18 cellular contexts compared by ENCODE assay signal in genomic region chr5:38715671-38716070, GRCh38.
DNase-seq lines count a peak whose midpoint lies in the region; ATAC-seq, FAIRE-seq and TF ChIP-seq lines count a peak whose summit lies in the region.
"Had no signal": no experiment of that assay in that cellular context is flagged by ENCODE, and none has a peak within 500 bp of the region (broad histone marks: within the 10 kb centered on the region; RNA-seq: fewer than 3 reads in every experiment).

No MANE protein-coding gene starts in this region.

- TF ChIP-seq CTCF in dorsolateral prefrontal cortex (IDR thresholded peaks at IDR 0.05 in 54 of 56, conservative IDR thresholded peaks at IDR 0.05 in 2 of 56; ENCODE audit: low read depth in 1 of 56, partially characterized antibody in 56 of 56) (peak in 34 of 56 donors; percentile 10 to 55 (median 30)), adrenal gland (IDR thresholded peaks at IDR 0.05) (no peak)

- H3K4me1 ChIP-seq in adrenal gland (replicated peaks in 1 of 2): no peaks in the 10 kb centered on the region

- ATAC-seq in GM21515 (IDR thresholded peaks at IDR 0.05; ENCODE audit: unreplicated experiment): no peak
- ATAC-seq in HG03460 (IDR thresholded peaks at IDR 0.05; ENCODE audit: unreplicated experiment): no peak

- no peaks in the 10 kb centered on the region for H3K36me3 ChIP-seq in adrenal gland (replicated peaks in 1 of 2)
- H3K36me3 ChIP-seq: BLaER1 treated with 17β-estradiol and CSF1 and Interleukin-3, amounts not matched to agents 10 nM and 100 nM; MG63; WERI-Rb-1 had no signal

- no peak for TF ChIP-seq POLR2A in GM12891 (IDR thresholded peaks at IDR 0.05; ENCODE audit: low read depth, low read length)
- TF ChIP-seq POLR2A in adrenal gland (IDR thresholded peaks at IDR 0.05): no peak

- DNase-seq in Daoy (ENCODE audit: low read depth) (peak; percentile 26), NCI-H2196 treated with DMSO at 0.1 percent for 48 hours (lab: John Stamatoyannopoulos, UW; ENCODE audit: unreplicated experiment) (peak; percentile 36), dorsolateral prefrontal cortex (peak in 4 of 10 donors; percentile 20 to 63 (median 48)), myocyte (ENCODE audit: low read depth) (peak; percentile 87), GM12891 (ENCODE audit: insufficient read length, low spot score) (no peak), adrenal gland (no peak)
- DNase-seq: activated naive CD8-positive, alpha-beta T cell treated with anti-CD3 and anti-CD28 coated beads for 36 hours; MG63; naive B cell; NCI-H526 treated with DMSO at 0.1 percent for 48 hours; SHP77 treated with DMSO at 0.1 percent for 48 hours; stimulated activated CD4-positive, alpha-beta T cell treated with anti-CD3 and anti-CD28 coated beads, Interleukin-4, amount 100 ng/mL, for 4 hours; stimulated activated naive CD4-positive, alpha-beta T cell; WERI-Rb-1 had no signal

- intact Hi-C loops in dorsolateral prefrontal cortex (cut with DNase I) (loop anchor here in 1 of 2 donors (5.0 to 10.0 kb wide), 2 partner anchors 158 to 271 kb away; partner anchors contain the start of gene LIFR), adrenal gland (cut with DNase I) (no loop called here)

- no peak overlapping the region for H3K4me3 ChIP-seq in dorsolateral prefrontal cortex
- H3K4me3 ChIP-seq in adrenal gland: no peak overlapping the region
- H3K4me3 ChIP-seq: BLaER1 treated with 17β-estradiol and CSF1 and Interleukin-3, amounts not matched to agents 10 nM and 100 nM; MG63 had no signal

- 60 to 89% (median 81%) methylated on average over 2 of the region's 2 CpGs for WGBS in adrenal gland, 4 donors

- H3K27ac ChIP-seq in dorsolateral prefrontal cortex (peak overlapping the region in 58 of 59 donors; percentile 3 to 93 (median 79)), adrenal gland (no peak overlapping the region)
- H3K27ac ChIP-seq: BLaER1 treated with 17β-estradiol and CSF1 and Interleukin-3, amounts not matched to agents 10 nM and 100 nM; WERI-Rb-1 had no signal

- no peaks in the 10 kb centered on the region for H3K27me3 ChIP-seq in dorsolateral prefrontal cortex
- no peaks in the 10 kb centered on the region for H3K27me3 ChIP-seq in adrenal gland
- H3K27me3 ChIP-seq: BLaER1 treated with 17β-estradiol and CSF1 and Interleukin-3, amounts not matched to agents 10 nM and 100 nM; MG63 had no signal

- FAIRE-seq in GM12891 (lab: Jason Lieb, UNC): no peak
- FAIRE-seq: islet of Langerhans had no signal

- no peaks in the 10 kb centered on the region for H3K9me3 ChIP-seq in adrenal gland (replicated peaks in 1 of 3)
- H3K9me3 ChIP-seq: BLaER1 treated with 17β-estradiol and CSF1 and Interleukin-3, amounts not matched to agents 10 nM and 100 nM; MG63 had no signal

TF ChIP-seq in GM12891, 5 proteins besides CTCF, POLR2A, EP300 and RAD21:
- TF ChIP-seq SPI1 (IDR thresholded peaks at IDR 0.05; ENCODE audit: low read depth, low read length) (no peak), POU2F2 (IDR thresholded peaks at IDR 0.05; ENCODE audit: low read depth, low read length) (no peak), TAF1 (IDR thresholded peaks at IDR 0.05; ENCODE audit: low read depth, low read length) (no peak), PAX5 (IDR thresholded peaks at IDR 0.05; ENCODE audit: insufficient read depth, low read length, severe bottlenecking) (no peak), POLR2AphosphoS5 (IDR thresholded peaks at IDR 0.05; ENCODE audit: low read depth, low read length) (no peak)

Comparison
In these comparisons a context has a peak if more than half of its experiments do, and no peak if none do; other contexts are left out.
1. DNase-seq: peak in Daoy (single experiment), NCI-H2196 treated with DMSO at 0.1 percent for 48 hours (single experiment) and myocyte (single experiment); none in GM12891 (single experiment) and adrenal gland (0 of 7).
2. H3K27ac ChIP-seq: peak in dorsolateral prefrontal cortex (58 of 59); none in adrenal gland (0 of 5).
3. CTCF ChIP-seq: peak in dorsolateral prefrontal cortex (34 of 56); none in adrenal gland (0 of 6).